ENCODE assay signal across 21 cellular contexts in genomic region chr6:117206951-117207687, GRCh38. TPM values are rescaled to one million over a fixed set of nuclear protein-coding genes. Genes with fewer than 3 reads are reported as not detected.
DNase-seq lines count a peak whose midpoint lies in the region; ATAC-seq and TF ChIP-seq lines count a peak whose summit lies in the region.
"Had no signal": no experiment of that assay in that cellular context is flagged by ENCODE, and none has a peak within 500 bp of the region (broad histone marks: within the 10 kb centered on the region; RNA-seq: fewer than 3 reads in every experiment).

No MANE protein-coding gene starts in this region.

- H3K4me3 ChIP-seq in left ventricle myocardium inferior (no peak overlapping the region), skeletal muscle cell (ENCODE audit: low read depth, low read length) (no peak overlapping the region)
- H3K4me3 ChIP-seq: gastroesophageal sphincter, mucosa of descending colon, ovary, Peyer's patch had no signal

- H3K27ac ChIP-seq in left ventricle myocardium inferior (replicated peaks), result peak overlapping the region; percentile 26
- H3K27ac ChIP-seq: C4-2B, gastroesophageal sphincter, ovary, Peyer's patch had no signal

- H3K4me1 ChIP-seq in left ventricle myocardium inferior, result peaks cover 6% of the 10 kb centered on the region
- H3K4me1 ChIP-seq: gastroesophageal sphincter, Peyer's patch had no signal

- DNase-seq in HT-29 (ENCODE audit: low spot score) (peak; percentile 11), SK-MEL-5 (ENCODE audit: low read depth, low spot score) (peak; percentile 56), left ventricle myocardium inferior (no peak), skeletal muscle cell (ENCODE audit: low read depth) (peak; percentile 16), NCI-H69 (lab: John Stamatoyannopoulos, UW) (no peak), ureter (ENCODE audit: low spot score) (no peak)
- DNase-seq in activated naive CD4-positive, alpha-beta T cell treated with anti-CD3 and anti-CD28 coated beads, Interleukin-2, amount 50 U/mL, for 72 hours (ENCODE audit: low spot score in 2 of 2), result no peak
- DNase-seq: activated CD4-positive, alpha-beta T cell treated with anti-CD3 and anti-CD28 coated beads for 4 hours; activated naive CD8-positive, alpha-beta T cell treated with anti-CD3 and anti-CD28 coated beads, Interleukin-2, amount 10 ng/mL, durations not matched to agents 7 days and 5 days; activated T-cell treated with anti-CD3 and anti-CD28 coated beads for 4 hours; HFFc6; Karpas-422; mucosa of descending colon; NCI-H1930; ovary; Peyer's patch had no signal

- H3K36me3 ChIP-seq in left ventricle myocardium inferior, result no peaks in the 10 kb centered on the region
- H3K36me3 ChIP-seq: gastroesophageal sphincter, ovary, Peyer's patch had no signal

- intact Hi-C loops in left ventricle myocardium inferior (cut with micrococcal nuclease), result no loop called here

- no peak overlapping the region for H3K27ac Mint-ChIP-seq in activated naive CD4-positive, alpha-beta T cell treated with anti-CD3 and anti-CD28 coated beads, Interleukin-2, amount 50 U/mL, for 72 hours
- H3K27ac Mint-ChIP-seq: activated naive CD8-positive, alpha-beta T cell treated with anti-CD3 and anti-CD28 coated beads, Interleukin-2, amount 10 ng/mL, durations not matched to agents 7 days and 5 days; HFFc6 had no signal

- no peak for TF ChIP-seq CTCF in left ventricle myocardium inferior (IDR thresholded peaks at IDR 0.05; ENCODE audit: borderline replicate concordance)

- H3K9me3 ChIP-seq in left ventricle myocardium inferior (replicated peaks), result no peaks in the 10 kb centered on the region
- H3K9me3 ChIP-seq: gastroesophageal sphincter, mucosa of descending colon, ovary, Peyer's patch had no signal

- no peaks in the 10 kb centered on the region for H3K27me3 ChIP-seq in left ventricle myocardium inferior (ENCODE audit: low read depth)
- H3K27me3 ChIP-seq: gastroesophageal sphincter, ovary, Peyer's patch had no signal

- no peak for ATAC-seq in activated naive CD4-positive, alpha-beta T cell treated with anti-CD3 and anti-CD28 coated beads, Interleukin-2, amount 50 U/mL, for 72 hours
- no peak for ATAC-seq in HG03378 (IDR thresholded peaks at IDR 0.05; ENCODE audit: unreplicated experiment)
- ATAC-seq: gastroesophageal sphincter, mucosa of descending colon had no signal

- in situ Hi-C loops in SK-MEL-5 (cut with HindIII; ENCODE audit: low pct_unique_long_range_greater_than_20kb, low sequenced_read_pairs), result no loop called here

- peaks cover 0 to 4% of the 10 kb centered on the region in 2 donors for H3K9me3 Mint-ChIP-seq in activated naive CD4-positive, alpha-beta T cell treated with anti-CD3 and anti-CD28 coated beads, Interleukin-2, amount 50 U/mL, for 72 hours
- H3K9me3 Mint-ChIP-seq: activated naive CD8-positive, alpha-beta T cell treated with anti-CD3 and anti-CD28 coated beads, Interleukin-2, amount 10 ng/mL, durations not matched to agents 7 days and 5 days had no signal

- H3K36me3 Mint-ChIP-seq in activated naive CD4-positive, alpha-beta T cell treated with anti-CD3 and anti-CD28 coated beads, Interleukin-2, amount 50 U/mL, for 72 hours, result no peaks in the 10 kb centered on the region
- H3K36me3 Mint-ChIP-seq: activated naive CD8-positive, alpha-beta T cell treated with anti-CD3 and anti-CD28 coated beads, Interleukin-2, amount 10 ng/mL, durations not matched to agents 7 days and 5 days had no signal

RNA-seq across cellular contexts. Expression of gene VGLL2, which starts 58.2 kb away (rescaled TPM):
- total RNA-seq in HT-29 (2014; rRNA removed; shearing (Covaris generic)), result not detected in 2 replicates
- total RNA-seq in SK-MEL-5 (2014; rRNA removed; shearing (Covaris generic)), result not detected in 2 replicates
- polyA plus RNA-seq in SK-MEL-5 (2015; cell fraction: cytosol; rRNA removed), result not detected in 2 replicates
- polyA plus RNA-seq in SK-MEL-5 (2015; cell fraction: nucleus; rRNA removed), result not detected in 2 replicates
- 2.4 TPM for total RNA-seq in left ventricle myocardium inferior
- total RNA-seq in activated naive CD4-positive, alpha-beta T cell treated with anti-CD3 and anti-CD28 coated beads, Interleukin-2, amount 50 U/mL, for 72 hours, result not detected
- not detected for total RNA-seq in ureter
- total RNA-seq: activated naive CD8-positive, alpha-beta T cell treated with anti-CD3 and anti-CD28 coated beads, Interleukin-2, amount 10 ng/mL, durations not matched to agents 7 days and 5 days; G401; gastroesophageal sphincter; HFFc6; mucosa of descending colon; Peyer's patch; subcutaneous adipose tissue had no signal
- polyA plus RNA-seq: ovary had no signal

Comparison
In these comparisons a context has a peak if more than half of its experiments do, and no peak if none do; other contexts are left out.
1. DNase-seq: peak in HT-29 (single experiment), SK-MEL-5 (single experiment) and skeletal muscle cell (single experiment); none in left ventricle myocardium inferior (single experiment), activated naive CD4-positive, alpha-beta T cell treated with anti-CD3 and anti-CD28 coated beads, Interleukin-2, amount 50 U/mL, for 72 hours (0 of 2), NCI-H69 (single experiment) and ureter (single experiment).